In genomic region chr9:108439967-108440366, GRCh38 we compare ENCODE assay signal across 17 cellular contexts.
DNase-seq lines count a peak whose midpoint lies in the region; ATAC-seq and TF ChIP-seq lines count a peak whose summit lies in the region.
"Had no signal": no experiment of that assay in that cellular context is flagged by ENCODE, and none has a peak within 500 bp of the region (broad histone marks: within the 10 kb centered on the region; RNA-seq: fewer than 3 reads in every experiment).

No MANE protein-coding gene starts in this region.

- TF ChIP-seq CTCF in HFFc6 (IDR thresholded peaks at IDR 0.05) (no peak), ascending aorta (IDR thresholded peaks at IDR 0.05) (no peak), gastroesophageal sphincter (IDR thresholded peaks at IDR 0.05) (no peak), suprapubic skin (IDR thresholded peaks at IDR 0.05) (no peak)

- 36 to 50% methylated on average over 3 of the region's 3 CpGs for WGBS in gastroesophageal sphincter (ENCODE audit: low coverage in 1 of 2), 2 donors
- WGBS in suprapubic skin = 45% methylated on average over 3 of the region's 3 CpGs

- H3K36me3 ChIP-seq in ascending aorta = no peaks in the 10 kb centered on the region
- H3K36me3 ChIP-seq in gastroesophageal sphincter = no peaks in the 10 kb centered on the region
- H3K36me3 ChIP-seq in suprapubic skin = no peaks in the 10 kb centered on the region
- H3K36me3 ChIP-seq: prostate gland had no signal

- H3K4me1 ChIP-seq in ascending aorta (peaks cover 0 to 34% of the 10 kb centered on the region in 2 donors), gastroesophageal sphincter (peaks cover 0 to 40% (median 9%) of the 10 kb centered on the region in 3 donors), suprapubic skin (peaks cover 55% of the 10 kb centered on the region)
- H3K4me1 ChIP-seq: prostate gland had no signal

- peak overlapping the region; percentile 46 for H3K4me3 Mint-ChIP-seq in HFFc6
- H3K4me3 Mint-ChIP-seq: stimulated activated naive CD8-positive, alpha-beta T cell treated with anti-CD3 and anti-CD28 coated beads, Interleukin-15, amount 100 ng/mL, for 72 hours had no signal

- DNase-seq in HFFc6 (peak; percentile 81), ascending aorta (ENCODE audit: low spot score in 2 of 2) (no peak), suprapubic skin (ENCODE audit: low spot score in 2 of 2) (no peak), hypothalamus (lab: John Stamatoyannopoulos, UW) (no peak), hippocampal formation (lab: John Stamatoyannopoulos, UW) (no peak)
- no peak for DNase-seq in activated CD4-positive, CD25-positive, alpha-beta regulatory T cell treated with anti-CD3 and anti-CD28 coated beads, Interleukin-2, amount 50 U/mL, for 72 hours
- DNase-seq in activated naive CD4-positive, alpha-beta T cell treated with anti-CD3 and anti-CD28 coated beads, Interleukin-2, amount 50 U/mL, for 72 hours (ENCODE audit: low spot score in 2 of 2) = no peak
- DNase-seq: COR-L47; effector CD4-positive, alpha-beta T cell; midbrain; NCI-H1048; NCI-H2227 treated with DMSO at 0.1 percent for 48 hours; RPMI8226; stimulated activated CD4-positive, alpha-beta T cell treated with anti-CD3 and anti-CD28 coated beads, Interleukin-4, amount 100 ng/mL, for 4 hours; stimulated activated naive CD8-positive, alpha-beta T cell treated with anti-CD3 and anti-CD28 coated beads, Interleukin-15, amount 100 ng/mL, for 72 hours had no signal

- H3K9me3 ChIP-seq in ascending aorta (no peaks in the 10 kb centered on the region), gastroesophageal sphincter (no peaks in the 10 kb centered on the region), suprapubic skin (no peaks in the 10 kb centered on the region)
- H3K9me3 ChIP-seq: prostate gland had no signal

- H3K4me1 Mint-ChIP-seq in HFFc6 (ENCODE audit: low read depth) = peaks cover 63% of the 10 kb centered on the region
- H3K4me1 Mint-ChIP-seq: stimulated activated naive CD8-positive, alpha-beta T cell treated with anti-CD3 and anti-CD28 coated beads, Interleukin-15, amount 100 ng/mL, for 72 hours had no signal

- peak overlapping the region; percentile 65 for H3K27ac Mint-ChIP-seq in HFFc6
- no peak overlapping the region for H3K27ac Mint-ChIP-seq in activated naive CD4-positive, alpha-beta T cell treated with anti-CD3 and anti-CD28 coated beads, Interleukin-2, amount 50 U/mL, for 72 hours
- H3K27ac Mint-ChIP-seq: stimulated activated naive CD8-positive, alpha-beta T cell treated with anti-CD3 and anti-CD28 coated beads, Interleukin-15, amount 100 ng/mL, for 72 hours had no signal

- H3K27me3 ChIP-seq in ascending aorta (no peaks in the 10 kb centered on the region), gastroesophageal sphincter (no peaks in the 10 kb centered on the region), suprapubic skin (no peaks in the 10 kb centered on the region)

- H3K27ac ChIP-seq in ascending aorta (peak overlapping the region; percentile 13 to 36), gastroesophageal sphincter (peak overlapping the region in 3 of 4 donors; percentile 7 to 66 (median 57)), suprapubic skin (peak overlapping the region; percentile 95)
- H3K27ac ChIP-seq: prostate gland had no signal

- TF ChIP-seq POLR2A in gastroesophageal sphincter (IDR thresholded peaks at IDR 0.05) (no peak), suprapubic skin (IDR thresholded peaks at IDR 0.05) (no peak)

- H3K4me3 ChIP-seq in ascending aorta (no peak overlapping the region), gastroesophageal sphincter (no peak overlapping the region), suprapubic skin (no peak overlapping the region)
- H3K4me3 ChIP-seq: prostate gland had no signal

- no peaks in the 10 kb centered on the region for H3K9me3 Mint-ChIP-seq in HFFc6
- H3K9me3 Mint-ChIP-seq in activated naive CD4-positive, alpha-beta T cell treated with anti-CD3 and anti-CD28 coated beads, Interleukin-2, amount 50 U/mL, for 72 hours = peaks cover 0 to 10% of the 10 kb centered on the region in 2 donors

- intact Hi-C loops in ascending aorta (cut with DNase I) = loop anchor here (10.0 kb wide), 4 partner anchors 295 to 945 kb away; no protein-coding TSS in a partner anchor

- no peaks in the 10 kb centered on the region; the same call in 1 of the 2 replicates for H3K36me3 Mint-ChIP-seq in HFFc6 (ENCODE audit: low read depth)
- H3K36me3 Mint-ChIP-seq in activated naive CD4-positive, alpha-beta T cell treated with anti-CD3 and anti-CD28 coated beads, Interleukin-2, amount 50 U/mL, for 72 hours = no peaks in the 10 kb centered on the region

- no peaks in the 10 kb centered on the region for H3K27me3 Mint-ChIP-seq in HFFc6 (ENCODE audit: insufficient read depth)
- H3K27me3 Mint-ChIP-seq: stimulated activated naive CD8-positive, alpha-beta T cell treated with anti-CD3 and anti-CD28 coated beads, Interleukin-15, amount 100 ng/mL, for 72 hours had no signal

- TF ChIP-seq EP300 in gastroesophageal sphincter (IDR thresholded peaks at IDR 0.05) = no peak
- TF ChIP-seq EP300 in suprapubic skin (IDR thresholded peaks at IDR 0.05) = no peak

- ATAC-seq in gastroesophageal sphincter = peak; percentile 79
- no peak for ATAC-seq in activated naive CD4-positive, alpha-beta T cell treated with anti-CD3 and anti-CD28 coated beads, Interleukin-2, amount 50 U/mL, for 72 hours
- ATAC-seq: stimulated activated naive CD8-positive, alpha-beta T cell treated with anti-CD3 and anti-CD28 coated beads, Interleukin-15, amount 100 ng/mL, for 72 hours had no signal

Comparison
In these comparisons a context has a peak if more than half of its experiments do, and no peak if none do; other contexts are left out.
1. H3K27ac ChIP-seq: peak in every context shown above with its lines; median percentile 95 in suprapubic skin; 57 in gastroesophageal sphincter; 24 in ascending aorta.